ENCODE assay signal across 8 cellular contexts in the genomic region with DNA sequence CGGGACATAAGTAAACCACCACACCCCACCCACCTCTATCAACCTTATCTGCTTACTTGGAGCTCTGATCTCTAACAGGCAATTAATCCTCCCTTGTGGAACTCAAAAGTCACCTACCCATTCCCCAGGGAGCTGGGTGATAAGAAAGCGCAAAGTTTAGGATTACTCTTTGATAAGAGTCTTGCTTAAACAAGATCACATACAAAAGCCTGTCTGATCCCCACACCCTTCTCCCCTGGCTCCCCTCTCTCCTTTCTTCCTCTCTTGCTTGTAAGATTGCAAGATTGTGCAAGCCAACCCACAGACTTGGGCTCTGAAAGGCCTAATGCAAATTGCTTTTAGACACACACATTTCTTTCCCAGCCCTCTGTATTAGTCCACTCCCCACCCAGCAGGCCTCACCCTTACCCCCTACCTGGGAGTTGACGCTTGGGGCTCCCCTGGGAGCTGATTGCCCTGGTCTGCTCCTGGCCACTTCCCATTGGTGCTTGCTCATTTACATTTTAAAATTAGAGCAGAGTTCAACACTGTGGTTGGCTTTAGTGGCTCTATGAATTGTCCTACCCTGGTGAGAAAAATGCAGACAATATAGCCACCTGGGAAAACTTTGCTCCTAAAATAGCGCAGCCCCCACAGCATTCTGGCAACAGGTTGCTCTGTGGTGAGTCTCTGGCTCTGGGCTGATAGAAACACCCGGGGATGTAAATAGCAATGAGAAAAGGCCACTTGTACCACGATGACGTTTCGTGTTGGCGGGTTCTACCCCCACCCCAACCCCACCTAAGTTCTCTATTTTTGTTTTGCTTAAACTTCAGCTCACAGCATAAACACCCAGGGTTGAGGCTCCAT. TPM values are rescaled to one million over a fixed set of nuclear protein-coding genes. Genes with fewer than 3 reads are reported as not detected.
A peak's percentile ranks its signal among the peaks of the same experiment; 100 is the strongest.
DNase-seq lines count a peak whose midpoint lies in the region; ATAC-seq, FAIRE-seq and TF ChIP-seq lines count a peak whose summit lies in the region.

No MANE protein-coding gene starts in this region.

- peak overlapping the region; percentile 7; the same call in 1 of the 2 replicates for H3K4me3 ChIP-seq in Karpas-422 (ENCODE audit: low read length)
- H3K4me3 ChIP-seq in breast epithelium, result peak overlapping the region in 2 of 3 donors; percentile 5 to 44

- H2AFZ ChIP-seq in Karpas-422 (ENCODE audit: low read length), result no peak overlapping the region

- ATAC-seq in GM21786 (IDR thresholded peaks at IDR 0.05; ENCODE audit: unreplicated experiment), result peak; percentile 77

- TF ChIP-seq POLR2A in GM12892 (IDR thresholded peaks at IDR 0.05; ENCODE audit: low read depth, low read length), result peak; percentile 48; the same call in 1 of the 2 replicates
- TF ChIP-seq POLR2A in breast epithelium (IDR thresholded peaks at IDR 0.05), result no peak

- no peak for TF ChIP-seq CTCF in breast epithelium (IDR thresholded peaks at IDR 0.05)

- peaks cover 21% of the 10 kb centered on the region for H3K4me1 ChIP-seq in Karpas-422 (ENCODE audit: low read length)
- peaks cover 0 to 10% of the 10 kb centered on the region in 2 donors for H3K4me1 ChIP-seq in breast epithelium

- intact Hi-C loops in breast epithelium (cut with DNase I; ENCODE audit: low total_unique reads), result no loop called here

- DNase-seq in GM12892 (ENCODE audit: insufficient read length) (peak; percentile 58), Karpas-422 (peak; percentile 72), breast epithelium (ENCODE audit: low spot score in 2 of 2) (peak in 1 of 2 donors; percentile 72), myocyte (ENCODE audit: low read depth) (peak; percentile 49), HCEC 1CT (no peak), HPDE6-E6E7 (ENCODE audit: extremely low spot score) (no peak)
- DNase-seq in stimulated activated CD4-positive, alpha-beta T cell treated with anti-CD3 and anti-CD28 coated beads, Interleukin-4, amount 100 ng/mL, for 1 hour, result no peak

- peak overlapping the region; percentile 52 for H3K4me2 ChIP-seq in Karpas-422 (ENCODE audit: low read depth, low read length, poor library complexity, severe bottlenecking)

- H3K27me3 ChIP-seq in Karpas-422 (ENCODE audit: low read length) (no peaks in the 10 kb centered on the region), breast epithelium (no peaks in the 10 kb centered on the region)

- H3K36me3 ChIP-seq in Karpas-422 (ENCODE audit: insufficient read depth, low read length), result no peaks in the 10 kb centered on the region
- H3K36me3 ChIP-seq in breast epithelium, result no peaks in the 10 kb centered on the region

- no peaks in the 10 kb centered on the region for H4K20me1 ChIP-seq in Karpas-422 (ENCODE audit: insufficient read depth, low read depth, low read length)

- H3K9me3 ChIP-seq in Karpas-422 (ENCODE audit: low read length) (no peaks in the 10 kb centered on the region), breast epithelium (no peaks in the 10 kb centered on the region)

- peak; percentile 83 for FAIRE-seq in GM12892 (lab: Jason Lieb, UNC)

- H3K9me2 ChIP-seq in Karpas-422 (replicated peaks; ENCODE audit: insufficient read depth, low read length), result no peaks in the 10 kb centered on the region

- no peak overlapping the region for H3K27ac ChIP-seq in Karpas-422 (ENCODE audit: low read length)
- H3K27ac ChIP-seq in breast epithelium, result peak overlapping the region; percentile 89 to 92

- H3K79me2 ChIP-seq in Karpas-422 (ENCODE audit: low read length), result no peaks in the 10 kb centered on the region

- H3K9ac ChIP-seq in Karpas-422 (ENCODE audit: low read length), result 0 out of 2 replicates have a peak overlapping the region, but pooled peaks have one; percentile 9

RNA-seq across cellular contexts. Expression of gene EPCAM, which starts 58.9 kb away (rescaled TPM):
- 0.25 TPM for polyA plus RNA-seq in GM12892 (2012; ENCODE audit: missing spikeins)
- not detected in 2 replicates for total RNA-seq in Karpas-422 (2014; rRNA removed; shearing (Covaris generic); ENCODE audit: low replicate concordance)
- total RNA-seq in breast epithelium (10 to 100 TPM in 2 of 3 donors, under 1 TPM in 1; 0.48 to 50.3 (median 39.3) TPM), myocyte (0.11 TPM in 1 of 2 replicates, not detected in the other)
- not detected for polyA plus RNA-seq in myocyte (2012)

Comparison
In these comparisons a context has a peak if more than half of its experiments do, and no peak if none do; other contexts are left out.
1. DNase-seq: peak in GM12892 (single experiment), Karpas-422 (single experiment) and myocyte (single experiment); none in HCEC 1CT (single experiment), HPDE6-E6E7 (single experiment) and stimulated activated CD4-positive, alpha-beta T cell treated with anti-CD3 and anti-CD28 coated beads, Interleukin-4, amount 100 ng/mL, for 1 hour (single experiment).